In genomic region chr20:62652051-62652893, GRCh38 we compare ENCODE assay signal across 8 cellular contexts. TPM values are rescaled to one million over a fixed set of nuclear protein-coding genes. Genes with fewer than 3 reads are reported as not detected.
DNase-seq lines count a peak whose midpoint lies in the region; ATAC-seq and TF ChIP-seq lines count a peak whose summit lies in the region.

No MANE protein-coding gene starts in this region.

- peak overlapping the region; percentile 81 to 87 for H3K9ac ChIP-seq in duodenal mucosa (ENCODE audit: low read depth in 1 of 2, low read length in 2 of 2)

- intact Hi-C loops in lower lobe of right lung (cut with DNase I): no loop called here

- H3K4me3 ChIP-seq in duodenal mucosa (ENCODE audit: low read depth in 1 of 2, low read length in 2 of 2): peak overlapping the region; percentile 42 to 48
- peak overlapping the region; percentile 37 for H3K4me3 ChIP-seq in lower lobe of right lung

- H3K27me3 ChIP-seq in duodenal mucosa (ENCODE audit: control insufficient read depth in 1 of 2, insufficient read depth in 2 of 2, low read length in 2 of 2) (no peaks in the 10 kb centered on the region), lower lobe of right lung (ENCODE audit: low read depth) (no peaks in the 10 kb centered on the region)

- H3K9me3 ChIP-seq in duodenal mucosa (ENCODE audit: control insufficient read depth in 1 of 2, low read length in 2 of 2): no peaks in the 10 kb centered on the region
- no peaks in the 10 kb centered on the region for H3K9me3 ChIP-seq in lower lobe of right lung

- peak overlapping the region; percentile 99 for H3K27ac ChIP-seq in duodenal mucosa (ENCODE audit: low read depth, low read length)
- H3K27ac ChIP-seq in lower lobe of right lung: peak overlapping the region; percentile 89

- ATAC-seq in GM21528 (IDR thresholded peaks at IDR 0.05; ENCODE audit: low FRiP score, unreplicated experiment) (peak; percentile 44), lower lobe of right lung (peak; percentile 93 to 94)

- peak; percentile 82 for DNase-seq in Daoy (ENCODE audit: low read depth)
- peak; percentile 85 for DNase-seq in HuH-7.5 (ENCODE audit: low spot score)
- peak; percentile 62 for DNase-seq in activated CD4-positive, alpha-beta T cell treated with anti-CD3 and anti-CD28 coated beads, Interleukin-2, amount 50 U/mL, for 1 hour
- DNase-seq in lower lobe of right lung: peak; percentile 93
- peak; percentile 33 to 35 for DNase-seq in stimulated activated CD4-positive, alpha-beta T cell treated with anti-CD3 and anti-CD28 coated beads, Interleukin-4, amount 100 ng/mL, for 48 hours (ENCODE audit: low read depth in 2 of 2)
- DNase-seq in NCI-H2227 treated with DMSO at 0.1 percent for 48 hours (lab: John Stamatoyannopoulos, UW): no peak

- H3K36me3 ChIP-seq in duodenal mucosa (ENCODE audit: control insufficient read depth in 1 of 2, insufficient read depth in 2 of 2, low read length in 2 of 2) (peaks cover 0 to 3% of the 10 kb centered on the region in 2 donors), lower lobe of right lung (peaks cover 19% of the 10 kb centered on the region)

- TF ChIP-seq CTCF in lower lobe of right lung (IDR thresholded peaks at IDR 0.05): peak; percentile 20

- H3K4me1 ChIP-seq in duodenal mucosa (ENCODE audit: control insufficient read depth in 1 of 2, insufficient read depth in 2 of 2, low read length in 2 of 2) (peaks cover 43 to 55% of the 10 kb centered on the region in 2 donors), lower lobe of right lung (peaks cover 50% of the 10 kb centered on the region)

RNA-seq across cellular contexts. Expression of gene SLCO4A1, which starts 10.0 kb away (rescaled TPM):
- total RNA-seq in Daoy (2014; rRNA removed; shearing (Covaris generic)): 15.4 and 16.3 TPM in 2 replicates
- total RNA-seq in lower lobe of right lung: 72.4 TPM

RNA-seq across cellular contexts. Expression of gene NTSR1, which starts 56.4 kb away (rescaled TPM):
- total RNA-seq in Daoy (2014; rRNA removed; shearing (Covaris generic)): 0.17 TPM in 1 of 2 replicates, not detected in the other
- not detected for total RNA-seq in lower lobe of right lung
